ENCODE assay signal across 25 cellular contexts in the genomic region with DNA sequence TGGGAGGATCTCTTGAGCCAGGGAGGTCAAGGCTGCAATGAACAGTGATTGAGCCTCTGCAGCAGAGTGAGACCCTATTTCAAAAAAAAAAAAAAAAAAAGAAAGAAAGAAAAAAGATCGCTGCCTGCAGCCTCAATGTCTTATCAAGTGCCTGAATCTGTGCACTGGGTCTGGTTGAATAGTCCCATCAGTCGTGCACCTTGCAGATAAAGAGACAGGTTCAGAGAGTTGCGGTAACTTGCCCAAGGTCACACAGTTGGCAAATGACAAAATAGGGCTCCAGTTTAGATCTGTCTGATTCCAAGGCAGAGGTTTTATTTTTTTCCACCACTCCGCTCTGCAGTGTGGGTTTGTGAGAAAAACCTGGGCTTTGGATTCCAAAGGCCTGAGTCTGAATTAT. TPM values are rescaled to one million over a fixed set of nuclear protein-coding genes. Genes with fewer than 3 reads are reported as not detected.
DNase-seq lines count a peak whose midpoint lies in the region; ATAC-seq, FAIRE-seq and TF ChIP-seq lines count a peak whose summit lies in the region.
"Had no signal": no experiment of that assay in that cellular context is flagged by ENCODE, and none has a peak within 500 bp of the region (broad histone marks: within the 10 kb centered on the region; RNA-seq: fewer than 3 reads in every experiment).

No MANE protein-coding gene starts in this region.

- H3K36me3 ChIP-seq in K562 (ENCODE audit: control insufficient read depth, insufficient read depth, low read length) (no peaks in the 10 kb centered on the region), pancreas (peaks cover 0 to 9% (median 0%) of the 10 kb centered on the region in 3 donors)
- H3K36me3 ChIP-seq: BE2C; BLaER1 treated with 17β-estradiol and CSF1 and Interleukin-3, amounts not matched to agents 10 nM and 100 nM; HAP-1 had no signal

- H3K9me1 ChIP-seq in K562 (ENCODE audit: control insufficient read depth, insufficient read depth, low read length) = no peaks in the 10 kb centered on the region

- no TSS peak for BruUV-seq in K562 (replicated peaks; lab: Mats Ljungman, UMichigan)

- H3K79me2 ChIP-seq in K562 (ENCODE audit: control insufficient read depth, insufficient read depth, low read length) = no peaks in the 10 kb centered on the region

- no peak overlapping the region for H3K27ac Mint-ChIP-seq in natural killer cell treated with Interleukin-12 subunit alpha and Interleukin-12 subunit beta and Interleukin-15 and Interleukin-18, amount 100 ng/mL, for 72 hours
- no peak overlapping the region for H3K27ac Mint-ChIP-seq in natural killer cell
- H3K27ac Mint-ChIP-seq: CD4-positive, alpha-beta T cell; CD8-positive, alpha-beta memory T cell had no signal

- H3K4me2 ChIP-seq in K562 (ENCODE audit: insufficient read depth, low read length) = no peak overlapping the region
- H3K4me2 ChIP-seq: A549; BLaER1 treated with 17β-estradiol and CSF1 and Interleukin-3, amounts not matched to agents 10 nM and 100 nM had no signal

- CTCF ChIA-PET in K562 (lab: Yijun Ruan, JAX; ENCODE audit: low intra/inter-chr PET ratio) = no interaction called here

- no peak overlapping the region for H3K9ac ChIP-seq in K562 (ENCODE audit: insufficient read depth in 1 of 2, low read depth in 2 of 2, low read length in 2 of 2)

- H3K4me1 ChIP-seq in K562 (replicated peaks in 1 of 2; ENCODE audit: control insufficient read depth in 2 of 2, insufficient read depth in 2 of 2, low read length in 2 of 2) = peaks cover 0 to 5% of the 10 kb centered on the region in 2 experiments; a peak in 3 of 5 replicates
- peaks cover 7 to 28% (median 23%) of the 10 kb centered on the region in 3 donors for H3K4me1 ChIP-seq in pancreas
- H3K4me1 ChIP-seq: A549, BE2C, HAP-1 had no signal

- TF ChIP-seq EP300 in K562 (IDR thresholded peaks at IDR 0.05; ENCODE audit: low read length) = no peak

- TF ChIP-seq CTCF in natural killer cell (IDR thresholded peaks at IDR 0.05) = no peak
- TF ChIP-seq CTCF in K562 (IDR thresholded peaks at IDR 0.05 in 2 of 3, conservative IDR thresholded peaks at IDR 0.05 in 1 of 3; ENCODE audit: insufficient read depth in 2 of 3, low read depth in 1 of 3, low read length in 3 of 3) = no peak
- no peak for TF ChIP-seq CTCF in pancreas (IDR thresholded peaks at IDR 0.05)

- no peak overlapping the region for H2AFZ ChIP-seq in K562 (ENCODE audit: low read depth, low read length)

- peaks cover 5% of the 10 kb centered on the region; the same call in 1 of the 2 replicates for H4K20me1 ChIP-seq in K562 (replicated peaks; ENCODE audit: control insufficient read depth, insufficient read depth, low read length)
- H4K20me1 ChIP-seq: BLaER1 treated with 17β-estradiol and CSF1 and Interleukin-3, amounts not matched to agents 10 nM and 100 nM had no signal

- FAIRE-seq in K562 (lab: Jason Lieb, UNC) (no peak), pancreas (lab: Jason Lieb, UNC) (no peak)
- FAIRE-seq: A549, D721Med, GM12878, H54 had no signal

- peaks cover 20% of the 10 kb centered on the region in 2 experiments; a peak in 3 of 5 replicates for H3K27me3 ChIP-seq in K562 (ENCODE audit: control insufficient read depth in 2 of 2, insufficient read depth in 2 of 2, low read length in 2 of 2)
- no peaks in the 10 kb centered on the region for H3K27me3 ChIP-seq in pancreas
- H3K27me3 ChIP-seq: BE2C; BLaER1 treated with 17β-estradiol and CSF1 and Interleukin-3, amounts not matched to agents 10 nM and 100 nM had no signal

- H3K9me3 Mint-ChIP-seq in natural killer cell treated with Interleukin-12 subunit alpha and Interleukin-12 subunit beta and Interleukin-15 and Interleukin-18, amount 100 ng/mL, for 72 hours = no peaks in the 10 kb centered on the region
- no peaks in the 10 kb centered on the region for H3K9me3 Mint-ChIP-seq in natural killer cell
- H3K9me3 Mint-ChIP-seq: CD14-positive monocyte; CD4-positive, alpha-beta T cell; CD8-positive, alpha-beta memory T cell had no signal

- TF ChIP-seq POLR2A in K562 (conservative IDR thresholded peaks at IDR 0.05) = no peak

- peaks cover 9 to 11% of the 10 kb centered on the region in 2 donors for H3K4me1 Mint-ChIP-seq in natural killer cell treated with Interleukin-12 subunit alpha and Interleukin-12 subunit beta and Interleukin-15 and Interleukin-18, amount 100 ng/mL, for 72 hours (ENCODE audit: low read depth in 2 of 2)
- H3K4me1 Mint-ChIP-seq in natural killer cell = peaks cover 9 to 11% of the 10 kb centered on the region in 2 donors

- no peak for ATAC-seq in natural killer cell treated with Interleukin-12 subunit alpha and Interleukin-12 subunit beta and Interleukin-15 and Interleukin-18, amount 100 ng/mL, for 72 hours
- ATAC-seq in natural killer cell (no peak), K562 (no peak), pancreas (no peak), GM21576 (IDR thresholded peaks at IDR 0.05; ENCODE audit: unreplicated experiment) (no peak), sciatic nerve (no peak)
- ATAC-seq: A549, GM12878 had no signal

- in situ Hi-C loops in K562 (cut with MboI) = loop anchor here (10.0 to 25.0 kb wide), 2 partner anchors 107 to 334 kb away; a partner anchor contains a TSS

- intact Hi-C loops in natural killer cell (cut with micrococcal nuclease) = loop anchor here (10.0 kb wide), 1 partner anchor 317 kb away; a partner anchor contains a TSS
- intact Hi-C loops in K562 (cut with micrococcal nuclease) = loop anchor here (5.0 to 10.0 kb wide), 2 partner anchors 254 to 317 kb away; a partner anchor contains a TSS
- intact Hi-C loops in pancreas (cut with DNase I) = no loop called here
- intact Hi-C loops in sciatic nerve (cut with DNase I) = no loop called here

- H3K4me3 ChIP-seq in K562 (no peak overlapping the region), pancreas (no peak overlapping the region)
- H3K4me3 ChIP-seq: A549; BLaER1 treated with 17β-estradiol and CSF1 and Interleukin-3, amounts not matched to agents 10 nM and 100 nM; GM12878; HAP-1 had no signal

- H3K36me3 Mint-ChIP-seq in natural killer cell treated with Interleukin-12 subunit alpha and Interleukin-12 subunit beta and Interleukin-15 and Interleukin-18, amount 100 ng/mL, for 72 hours = no peaks in the 10 kb centered on the region
- H3K36me3 Mint-ChIP-seq in natural killer cell = no peaks in the 10 kb centered on the region
- H3K36me3 Mint-ChIP-seq: CD14-positive monocyte; CD8-positive, alpha-beta memory T cell had no signal

- TF ChIP-seq RAD21 in K562 (CRISPR knock-in tag; conservative IDR thresholded peaks at IDR 0.05 in 1 of 2, IDR thresholded peaks at IDR 0.05 in 1 of 2) = no peak

- H3K27me3 Mint-ChIP-seq in natural killer cell treated with Interleukin-12 subunit alpha and Interleukin-12 subunit beta and Interleukin-15 and Interleukin-18, amount 100 ng/mL, for 72 hours = no peaks in the 10 kb centered on the region
- no peaks in the 10 kb centered on the region for H3K27me3 Mint-ChIP-seq in natural killer cell (ENCODE audit: low read depth in 2 of 2)

- H3K27ac ChIP-seq in K562 (ENCODE audit: extremely low read depth, low read depth, low read length) (no peak overlapping the region), pancreas (peak overlapping the region; percentile 79 to 95 (median 92))
- H3K27ac ChIP-seq: A549; BLaER1 treated with 17β-estradiol and CSF1 and Interleukin-3, amounts not matched to agents 10 nM and 100 nM had no signal

- DNase-seq in natural killer cell treated with Interleukin-12 subunit alpha and Interleukin-12 subunit beta and Interleukin-15 and Interleukin-18, amount 100 ng/mL, for 72 hours (ENCODE audit: low spot score) = peak; percentile 3
- DNase-seq in natural killer cell (no peak), K562 (ENCODE audit: extremely low read depth in 1 of 4, low spot score in 3 of 4) (no peak), pancreas (no peak), sciatic nerve (ENCODE audit: low spot score) (no peak), GM19238 (ENCODE audit: insufficient read length, low spot score) (no peak)
- DNase-seq: 8988T; ACHN; AML-193; BE2C; CD4-positive, alpha-beta T cell; CD8-positive, alpha-beta memory T cell; DMS 273 treated with DMSO at 0.1 percent for 48 hours; DMS79; EL; GDM1; GOT3 had no signal

- H3K9me3 ChIP-seq in K562 (replicated peaks; ENCODE audit: control insufficient read depth, insufficient read depth, low read depth, low read length) (no peaks in the 10 kb centered on the region), pancreas (no peaks in the 10 kb centered on the region)
- H3K9me3 ChIP-seq: A549; BE2C; BLaER1 treated with 17β-estradiol and CSF1 and Interleukin-3, amounts not matched to agents 10 nM and 100 nM; HAP-1 had no signal

- 4% methylated on average over 3 of the region's 4 CpGs for WGBS in K562 (ENCODE audit: insufficient coverage, low coverage, missing lambda C conversion rate)
- WGBS in pancreas, 2 donors = 6 to 20% methylated on average over 4 of the region's 4 CpGs

- no peak overlapping the region for H3K4me3 Mint-ChIP-seq in natural killer cell treated with Interleukin-12 subunit alpha and Interleukin-12 subunit beta and Interleukin-15 and Interleukin-18, amount 100 ng/mL, for 72 hours
- no peak overlapping the region for H3K4me3 Mint-ChIP-seq in natural killer cell
- H3K4me3 Mint-ChIP-seq: CD14-positive monocyte had no signal

- POLR2A ChIA-PET in K562 (lab: Yijun Ruan, JAX) = no interaction called here

RNA-seq across cellular contexts. Expression of a gene that starts 0.6 kb away (rescaled TPM):
- total RNA-seq in natural killer cell treated with Interleukin-12 subunit alpha and Interleukin-12 subunit beta and Interleukin-15 and Interleukin-18, amount 100 ng/mL, for 72 hours = not detected
- total RNA-seq in natural killer cell (under 1 TPM in 1 of 3 donors, not detected in 2; 0.52 TPM), K562 (2014; rRNA removed) (not detected in 2 replicates), K562 (2014; rRNA removed; fragmentation: Illumina TruSeq; extraction: Trizol) (not detected in 2 replicates), K562 (2015; rRNA removed; fragmentation: Illumina TruSeq; extraction: Trizol) (not detected in 2 replicates), K562 (2021) (1.4 and 1.8 TPM in 2 replicates), pancreas (over 10,000 TPM in 2 of 6 donors, 1,000 to 10,000 TPM in 4; 4,900 to 12,528 (median 8,049) TPM), sciatic nerve (not detected)
- not detected in 2 replicates for total RNA-seq in K562 (2011; cell fraction: chromatin; rRNA removed; ENCODE audit: low replicate concordance)
- not detected in 2 replicates for total RNA-seq in K562 (2011; cell fraction: nucleolus; rRNA removed)
- not detected in 2 replicates for total RNA-seq in K562 (2011; cell fraction: nucleoplasm; rRNA removed)
- polyA plus RNA-seq in K562 (2011; rRNA removed) (not detected in 2 replicates), K562 (2014; fragmentation: Illumina TruSeq; extraction: Trizol) (not detected in 2 replicates), K562 (2014; fragmentation: Nextera tagmentation; extraction: Ambion mirVana) (not detected), K562 (2014; rRNA removed) (not detected in 2 replicates), pancreas (1,000 to 10,000 TPM; 7,592 to 7,821 TPM)
- polyA plus RNA-seq in K562 (2011; cell fraction: cytosol; rRNA removed) = not detected in 2 replicates
- polyA plus RNA-seq in K562 (2011; cell fraction: nucleus; rRNA removed) = not detected in 2 replicates
- polyA plus RNA-seq in K562 (2012) = not detected in 2 replicates
- not detected in 2 replicates for polyA minus RNA-seq in K562 (2011; rRNA and poly(A)+ RNA removed)
- polyA minus RNA-seq in K562 (2011; cell fraction: cytosol; rRNA and poly(A)+ RNA removed) = not detected in 2 replicates
- polyA minus RNA-seq in K562 (2011; cell fraction: nucleus; rRNA and poly(A)+ RNA removed) = not detected in 2 replicates
- total RNA-seq: CD4-positive, alpha-beta T cell; CD8-positive, alpha-beta memory T cell; GM12878 had no signal
- polyA plus RNA-seq: CD14-positive monocyte; CD8-positive, alpha-beta memory T cell; GM12878 had no signal

RNA-seq across cellular contexts. Expression of a gene that starts 26.1 kb away (rescaled TPM):
- 1 to 10 TPM; 2.4 to 2.6 TPM for total RNA-seq in natural killer cell treated with Interleukin-12 subunit alpha and Interleukin-12 subunit beta and Interleukin-15 and Interleukin-18, amount 100 ng/mL, for 72 hours
- total RNA-seq in natural killer cell = 1 to 10 TPM; 2.0 to 2.1 (median 2.1) TPM
- 2.8 and 3.7 TPM in 2 replicates for total RNA-seq in K562 (2011; cell fraction: chromatin; rRNA removed; ENCODE audit: low replicate concordance)
- total RNA-seq in K562 (2011; cell fraction: nucleolus; rRNA removed) = 2.5 and 2.6 TPM in 2 replicates
- total RNA-seq in K562 (2011; cell fraction: nucleoplasm; rRNA removed) = 2.8 and 3.2 TPM in 2 replicates
- 0.86 and 3.1 TPM in 2 replicates for total RNA-seq in K562 (2014; rRNA removed)
- total RNA-seq in K562 (2014; rRNA removed; fragmentation: Illumina TruSeq; extraction: Trizol) = 2.3 TPM in 2 replicates
- total RNA-seq in K562 (2015; rRNA removed; fragmentation: Illumina TruSeq; extraction: Trizol) = 1.5 and 1.6 TPM in 2 replicates
- 2.5 and 3.1 TPM in 2 replicates for total RNA-seq in K562 (2021)
- 2.4 and 3.2 TPM in 2 replicates for polyA plus RNA-seq in K562 (2011; rRNA removed)
- 2.5 TPM in 2 replicates for polyA plus RNA-seq in K562 (2011; cell fraction: cytosol; rRNA removed)
- polyA plus RNA-seq in K562 (2011; cell fraction: nucleus; rRNA removed) = 1.2 and 1.5 TPM in 2 replicates
- 2.4 and 3.6 TPM in 2 replicates for polyA plus RNA-seq in K562 (2012)
- 2.7 and 2.8 TPM in 2 replicates for polyA plus RNA-seq in K562 (2014; fragmentation: Illumina TruSeq; extraction: Trizol)
- 1 to 10 TPM; 5.1 to 5.2 TPM for polyA plus RNA-seq in K562 (2014; fragmentation: Nextera tagmentation; extraction: Ambion mirVana)
- polyA plus RNA-seq in K562 (2014; rRNA removed) = 1.8 and 3.2 TPM in 2 replicates
- 1.9 and 2.5 TPM in 2 replicates for polyA minus RNA-seq in K562 (2011; rRNA and poly(A)+ RNA removed)
- polyA minus RNA-seq in K562 (2011; cell fraction: cytosol; rRNA and poly(A)+ RNA removed) = 1.4 TPM in 1 of 2 replicates, not detected in the other
- 0.54 and 2.2 TPM in 2 replicates for polyA minus RNA-seq in K562 (2011; cell fraction: nucleus; rRNA and poly(A)+ RNA removed)
- 1 to 10 TPM in 4 of 6 donors, under 1 TPM in 2; 0.56 to 2.4 (median 1.3) TPM for total RNA-seq in pancreas
- polyA plus RNA-seq in pancreas = 1 to 10 TPM; 1.4 to 2.1 TPM
- 0.76 TPM for total RNA-seq in sciatic nerve

RNA-seq across cellular contexts. Expression of a gene that starts 35.2 kb away (rescaled TPM):
- 1,000 to 10,000 TPM; 1,386 to 2,161 TPM for total RNA-seq in natural killer cell treated with Interleukin-12 subunit alpha and Interleukin-12 subunit beta and Interleukin-15 and Interleukin-18, amount 100 ng/mL, for 72 hours
- total RNA-seq in natural killer cell = 1,000 to 10,000 TPM in 2 of 3 donors, 100 to 1,000 TPM in 1; 768 to 1,610 (median 1,101) TPM
- total RNA-seq in K562 (2011; cell fraction: chromatin; rRNA removed; ENCODE audit: low replicate concordance) = under 0.01 TPM in 2 replicates
- under 0.01 TPM in 2 replicates for total RNA-seq in K562 (2011; cell fraction: nucleolus; rRNA removed)
- under 0.01 TPM in 2 replicates for total RNA-seq in K562 (2011; cell fraction: nucleoplasm; rRNA removed)
- under 0.01 TPM in 2 replicates for total RNA-seq in K562 (2014; rRNA removed)
- total RNA-seq in K562 (2014; rRNA removed; fragmentation: Illumina TruSeq; extraction: Trizol) = 19,719 and 20,874 TPM in 2 replicates
- 10,612 and 10,827 TPM in 2 replicates for total RNA-seq in K562 (2015; rRNA removed; fragmentation: Illumina TruSeq; extraction: Trizol)
- 3,001 and 3,563 TPM in 2 replicates for total RNA-seq in K562 (2021)
- polyA plus RNA-seq in K562 (2011; rRNA removed) = under 0.01 TPM in 2 replicates
- polyA plus RNA-seq in K562 (2011; cell fraction: cytosol; rRNA removed) = under 0.01 TPM in 1 of 2 replicates, not detected in the other
- under 0.01 TPM in 2 replicates for polyA plus RNA-seq in K562 (2011; cell fraction: nucleus; rRNA removed)
- 195 TPM in 1 of 2 replicates, not detected in the other for polyA plus RNA-seq in K562 (2012)
- not detected in 2 replicates for polyA plus RNA-seq in K562 (2014; fragmentation: Illumina TruSeq; extraction: Trizol)
- not detected for polyA plus RNA-seq in K562 (2014; fragmentation: Nextera tagmentation; extraction: Ambion mirVana)
- not detected in 2 replicates for polyA plus RNA-seq in K562 (2014; rRNA removed)
- 15,789 and 16,657 TPM in 2 replicates for polyA minus RNA-seq in K562 (2011; rRNA and poly(A)+ RNA removed)
- 57,407 and 78,930 TPM in 2 replicates for polyA minus RNA-seq in K562 (2011; cell fraction: cytosol; rRNA and poly(A)+ RNA removed)
- under 0.01 TPM in 2 replicates for polyA minus RNA-seq in K562 (2011; cell fraction: nucleus; rRNA and poly(A)+ RNA removed)
- total RNA-seq in pancreas = 1,000 to 10,000 TPM in 5 of 6 donors, 100 to 1,000 TPM in 1; 597 to 2,620 (median 1,226) TPM
- not detected for polyA plus RNA-seq in pancreas
- 1,748 TPM for total RNA-seq in sciatic nerve
- polyA plus RNA-seq: A549; CD14-positive monocyte; CD8-positive, alpha-beta memory T cell had no signal

RNA-seq across cellular contexts. Expression of a gene that starts 36.5 kb away (rescaled TPM):
- 1,000 to 10,000 TPM; 6,345 to 8,722 TPM for total RNA-seq in natural killer cell treated with Interleukin-12 subunit alpha and Interleukin-12 subunit beta and Interleukin-15 and Interleukin-18, amount 100 ng/mL, for 72 hours
- total RNA-seq in natural killer cell = over 10,000 TPM; 12,095 to 13,816 (median 12,822) TPM
- under 0.01 TPM in 2 replicates for total RNA-seq in K562 (2011; cell fraction: chromatin; rRNA removed; ENCODE audit: low replicate concordance)
- total RNA-seq in K562 (2011; cell fraction: nucleolus; rRNA removed) = under 0.01 TPM in 2 replicates
- total RNA-seq in K562 (2011; cell fraction: nucleoplasm; rRNA removed) = under 0.01 TPM in 2 replicates
- total RNA-seq in K562 (2014; rRNA removed) = under 0.01 TPM in 2 replicates
- 25,223 and 25,496 TPM in 2 replicates for total RNA-seq in K562 (2014; rRNA removed; fragmentation: Illumina TruSeq; extraction: Trizol)
- 12,048 and 12,298 TPM in 2 replicates for total RNA-seq in K562 (2015; rRNA removed; fragmentation: Illumina TruSeq; extraction: Trizol)
- 3,537 and 4,682 TPM in 2 replicates for total RNA-seq in K562 (2021)
- polyA plus RNA-seq in K562 (2011; rRNA removed) = under 0.01 TPM in 1 of 2 replicates, not detected in the other
- under 0.01 TPM in 2 replicates for polyA plus RNA-seq in K562 (2011; cell fraction: cytosol; rRNA removed)
- under 0.01 TPM in 2 replicates for polyA plus RNA-seq in K562 (2011; cell fraction: nucleus; rRNA removed)
- polyA plus RNA-seq in K562 (2012) = 413 TPM in 1 of 2 replicates, not detected in the other
- polyA plus RNA-seq in K562 (2014; fragmentation: Illumina TruSeq; extraction: Trizol) = not detected in 2 replicates
- not detected for polyA plus RNA-seq in K562 (2014; fragmentation: Nextera tagmentation; extraction: Ambion mirVana)
- not detected in 2 replicates for polyA plus RNA-seq in K562 (2014; rRNA removed)
- 22,641 and 27,760 TPM in 2 replicates for polyA minus RNA-seq in K562 (2011; rRNA and poly(A)+ RNA removed)
- polyA minus RNA-seq in K562 (2011; cell fraction: cytosol; rRNA and poly(A)+ RNA removed) = 52,716 and 68,347 TPM in 2 replicates
- under 0.01 TPM in 2 replicates for polyA minus RNA-seq in K562 (2011; cell fraction: nucleus; rRNA and poly(A)+ RNA removed)
- 1,000 to 10,000 TPM; 3,497 to 6,395 (median 4,297) TPM for total RNA-seq in pancreas
- polyA plus RNA-seq in pancreas = not detected
- 15,390 TPM for total RNA-seq in sciatic nerve

RNA-seq across cellular contexts. Expression of a gene that starts 40.7 kb away (rescaled TPM):
- not detected for total RNA-seq in natural killer cell treated with Interleukin-12 subunit alpha and Interleukin-12 subunit beta and Interleukin-15 and Interleukin-18, amount 100 ng/mL, for 72 hours
- not detected for total RNA-seq in natural killer cell
- not detected in 2 replicates for total RNA-seq in K562 (2011; cell fraction: chromatin; rRNA removed; ENCODE audit: low replicate concordance)
- total RNA-seq in K562 (2011; cell fraction: nucleolus; rRNA removed) = not detected in 2 replicates
- total RNA-seq in K562 (2011; cell fraction: nucleoplasm; rRNA removed) = not detected in 2 replicates
- total RNA-seq in K562 (2014; rRNA removed) = not detected in 2 replicates
- total RNA-seq in K562 (2014; rRNA removed; fragmentation: Illumina TruSeq; extraction: Trizol) = not detected in 2 replicates
- total RNA-seq in K562 (2015; rRNA removed; fragmentation: Illumina TruSeq; extraction: Trizol) = not detected in 2 replicates
- 0.16 TPM in 2 replicates for total RNA-seq in K562 (2021)
- polyA plus RNA-seq in K562 (2011; rRNA removed) = 0.04 TPM in 1 of 2 replicates, not detected in the other
- polyA plus RNA-seq in K562 (2011; cell fraction: cytosol; rRNA removed) = 0.03 TPM in 1 of 2 replicates, not detected in the other
- 0.04 and 0.06 TPM in 2 replicates for polyA plus RNA-seq in K562 (2011; cell fraction: nucleus; rRNA removed)
- 0.04 TPM in 1 of 2 replicates, not detected in the other for polyA plus RNA-seq in K562 (2012)
- polyA plus RNA-seq in K562 (2014; fragmentation: Illumina TruSeq; extraction: Trizol) = not detected in 2 replicates
- not detected for polyA plus RNA-seq in K562 (2014; fragmentation: Nextera tagmentation; extraction: Ambion mirVana)
- polyA plus RNA-seq in K562 (2014; rRNA removed) = not detected in 2 replicates
- polyA minus RNA-seq in K562 (2011; rRNA and poly(A)+ RNA removed) = 0.33 TPM in 1 of 2 replicates, not detected in the other
- polyA minus RNA-seq in K562 (2011; cell fraction: cytosol; rRNA and poly(A)+ RNA removed) = not detected in 2 replicates
- polyA minus RNA-seq in K562 (2011; cell fraction: nucleus; rRNA and poly(A)+ RNA removed) = not detected in 2 replicates
- total RNA-seq in pancreas = 1 to 10 TPM; 3.0 to 6.0 (median 4.8) TPM
- polyA plus RNA-seq in pancreas = 1 to 10 TPM; 3.0 to 4.8 TPM
- total RNA-seq in sciatic nerve = 2.2 TPM
- total RNA-seq: CD4-positive, alpha-beta T cell; GM12878 had no signal
- polyA plus RNA-seq: CD14-positive monocyte; CD8-positive, alpha-beta memory T cell had no signal

Comparison
In these comparisons a context has a peak if more than half of its experiments do, and no peak if none do; other contexts are left out.
1. RNA of a gene that starts 0.6 kb away (total RNA-seq): 4,900 to 12,528 TPM in pancreas; 0.52 TPM in natural killer cell, not detected in sciatic nerve (single experiment), not detected in natural killer cell treated with Interleukin-12 subunit alpha and Interleukin-12 subunit beta and Interleukin-15 and Interleukin-18, amount 100 ng/mL, for 72 hours and 1.4 to 1.8 TPM in K562; every median in the first group is over 1,000 times any median in the second.
2. intact Hi-C loops: an anchor here in natural killer cell (10.0 kb wide) and K562 (5.0 to 10.0 kb wide); none called in pancreas and sciatic nerve.